Comparison of ENCODE assay signal across 13 cellular contexts in the genomic region with DNA sequence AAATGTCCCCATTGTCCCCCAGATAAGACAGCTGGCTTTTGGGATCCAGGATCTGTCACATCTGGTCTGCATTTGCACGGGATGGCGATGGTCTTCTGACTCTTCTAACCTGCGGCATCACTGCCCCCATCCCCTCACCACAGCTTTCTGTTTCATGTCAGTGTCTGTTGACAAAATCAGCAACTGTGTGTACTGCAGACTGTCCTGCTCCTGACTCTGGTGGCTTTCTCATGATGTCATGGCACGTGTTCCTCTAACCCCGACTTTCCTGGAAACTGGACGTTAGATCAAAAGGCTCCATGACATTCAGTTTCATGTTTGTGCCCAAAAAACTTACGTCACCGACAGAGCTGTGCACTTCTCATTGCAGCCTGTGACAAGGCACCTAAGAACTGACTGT. TPM values are rescaled to one million over a fixed set of nuclear protein-coding genes. Genes with fewer than 3 reads are reported as not detected.
DNase-seq lines count a peak whose midpoint lies in the region; ATAC-seq and TF ChIP-seq lines count a peak whose summit lies in the region.
"Had no signal": no experiment of that assay in that cellular context is flagged by ENCODE, and none has a peak within 500 bp of the region (broad histone marks: within the 10 kb centered on the region; RNA-seq: fewer than 3 reads in every experiment).

No MANE protein-coding gene starts in this region.

- no peak overlapping the region for H3K9ac ChIP-seq in rectal smooth muscle tissue (ENCODE audit: low read length)

- ATAC-seq in GM18502 (IDR thresholded peaks at IDR 0.05; ENCODE audit: poor library complexity, unreplicated experiment) (no peak), GM21825 (IDR thresholded peaks at IDR 0.05; ENCODE audit: unreplicated experiment) (no peak)

- H3K27ac ChIP-seq in HL-60 (replicated peaks) (peak overlapping the region; percentile 65), SJCRH30 (peak overlapping the region; percentile 78), rectal smooth muscle tissue (ENCODE audit: low read depth, low read length) (peak overlapping the region; percentile 48)

- TF ChIP-seq CTCF in HL-60 (IDR thresholded peaks at IDR 0.05; ENCODE audit: insufficient read depth, low read length) (no peak), fibroblast of villous mesenchyme (IDR thresholded peaks at IDR 0.05; ENCODE audit: insufficient read depth, low read depth, low read length) (no peak)

- H3K36me3 ChIP-seq in SJCRH30 (no peaks in the 10 kb centered on the region), rectal smooth muscle tissue (ENCODE audit: control insufficient read depth, insufficient read depth, low read length) (peaks cover 13% of the 10 kb centered on the region)
- H3K36me3 ChIP-seq: MG63 had no signal

- no peaks in the 10 kb centered on the region for H3K27me3 ChIP-seq in HL-60 (ENCODE audit: insufficient read depth, poor library complexity, severe bottlenecking)
- H3K27me3 ChIP-seq in SJCRH30: no peaks in the 10 kb centered on the region
- H3K27me3 ChIP-seq in rectal smooth muscle tissue (ENCODE audit: control insufficient read depth, insufficient read depth, low read length): no peaks in the 10 kb centered on the region
- H3K27me3 ChIP-seq: MG63 had no signal

- H3K4me1 ChIP-seq in SJCRH30 (peaks cover 24% of the 10 kb centered on the region), rectal smooth muscle tissue (ENCODE audit: control insufficient read depth, insufficient read depth, low read length) (no peaks in the 10 kb centered on the region)

- no peaks in the 10 kb centered on the region for H3K9me3 ChIP-seq in SJCRH30 (replicated peaks)
- H3K9me3 ChIP-seq: MG63 had no signal

- DNase-seq in HL-60 (ENCODE audit: low read depth in 1 of 2, low spot score in 1 of 2) (peak in 1 of 2 experiments; percentile 32), SJCRH30 (peak; percentile 70 to 83), fibroblast of villous mesenchyme (ENCODE audit: low read depth) (peak; percentile 46), kidney tubule cell (ENCODE audit: low spot score) (no peak)
- DNase-seq in activated CD8-positive, alpha-beta memory T cell treated with anti-CD3 and anti-CD28 coated beads, Interleukin-2, amount 50 U/mL, for 48 hours: no peak
- DNase-seq: CD4-positive, CD25-positive, alpha-beta regulatory T cell; MG63; stimulated activated CD4-positive, alpha-beta T cell treated with anti-CD3 and anti-CD28 coated beads, Interleukin-4, amount 100 ng/mL, for 24 hours; stimulated activated naive CD4-positive, alpha-beta T cell treated with Interleukin-2 at 50 U/mL for 16 hours; T-helper 1 cell had no signal

- H3K4me3 ChIP-seq in HL-60 (replicated peaks; ENCODE audit: insufficient read depth, low read length): no peak overlapping the region
- peak overlapping the region; percentile 37 for H3K4me3 ChIP-seq in SJCRH30
- no peak overlapping the region for H3K4me3 ChIP-seq in fibroblast of villous mesenchyme (ENCODE audit: low read depth, low read length)
- no peak overlapping the region for H3K4me3 ChIP-seq in rectal smooth muscle tissue (ENCODE audit: low read length)
- H3K4me3 ChIP-seq: MG63 had no signal

RNA-seq across cellular contexts. Expression of gene CPNE2, which starts 30.1 kb away (rescaled TPM):
- total RNA-seq in SJCRH30 (2014; rRNA removed; shearing (Covaris generic)): 33.1 and 39.0 TPM in 2 replicates
- 23.2 and 24.2 TPM in 2 replicates for total RNA-seq in fibroblast of villous mesenchyme

Comparison
In these comparisons a context has a peak if more than half of its experiments do, and no peak if none do; other contexts are left out.
1. DNase-seq: peak in SJCRH30 (2 of 2) and fibroblast of villous mesenchyme (single experiment); none in activated CD8-positive, alpha-beta memory T cell treated with anti-CD3 and anti-CD28 coated beads, Interleukin-2, amount 50 U/mL, for 48 hours (single experiment) and kidney tubule cell (single experiment).
2. Peak in every context shown above with its lines, with median percentiles within 50 percentile points of each other: H3K27ac ChIP-seq.